Comparison of ENCODE assay signal across 8 cellular contexts in the genomic region with DNA sequence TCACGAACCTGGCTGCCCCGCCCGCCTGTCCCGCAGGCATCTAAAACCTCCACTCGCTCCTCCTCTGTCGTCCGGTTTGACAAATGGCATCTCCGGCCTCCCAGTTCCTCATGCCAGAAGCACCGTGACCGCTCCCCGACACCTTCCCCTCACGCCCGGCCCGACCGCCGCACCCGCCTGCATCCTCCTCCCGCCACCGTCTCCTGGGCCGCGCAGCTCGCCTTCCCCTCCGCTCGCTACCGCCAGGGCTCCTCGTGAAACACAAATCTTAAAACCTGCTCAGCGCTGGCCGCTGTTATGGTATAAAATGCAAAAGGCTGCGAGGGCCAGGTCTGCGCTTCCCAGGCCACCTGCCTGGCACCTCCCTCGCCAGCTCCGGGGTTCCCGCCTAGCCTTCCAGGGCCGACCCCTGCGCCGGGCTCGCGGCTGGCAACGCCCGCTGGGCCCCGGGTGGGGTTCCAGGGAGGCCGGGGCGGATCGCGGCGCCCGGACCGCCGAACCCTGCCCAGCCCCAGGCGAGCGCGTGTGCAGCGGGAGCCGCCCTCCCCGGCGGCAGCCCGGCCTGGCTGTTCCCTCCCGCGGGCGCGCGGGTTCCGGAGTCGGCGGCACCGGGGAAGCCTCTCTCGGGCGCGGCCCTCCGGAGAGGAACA. TPM values are rescaled to one million over a fixed set of nuclear protein-coding genes. Genes with fewer than 3 reads are reported as not detected.
DNase-seq lines count a peak whose midpoint lies in the region; ATAC-seq and TF ChIP-seq lines count a peak whose summit lies in the region.

No MANE protein-coding gene starts in this region.

- no peak for TF ChIP-seq POLR2A in uterus (IDR thresholded peaks at IDR 0.05)

- peak; percentile 10 for TF ChIP-seq CTCF in mucosa of descending colon (IDR thresholded peaks at IDR 0.05)
- TF ChIP-seq CTCF in uterus (IDR thresholded peaks at IDR 0.05) = no peak

- H3K36me3 ChIP-seq in mucosa of descending colon (ENCODE audit: low read depth) (peaks cover 9% of the 10 kb centered on the region), uterus (no peaks in the 10 kb centered on the region)

- H3K27me3 ChIP-seq in uterus = no peaks in the 10 kb centered on the region

- ATAC-seq in HG02943 (IDR thresholded peaks at IDR 0.05; ENCODE audit: low read depth, unreplicated experiment) (peak; percentile 2), mucosa of descending colon (peak; percentile 50)

- H3K4me1 ChIP-seq in mucosa of descending colon (ENCODE audit: low read depth) (peaks cover 17% of the 10 kb centered on the region), uterus (peaks cover 0 to 7% of the 10 kb centered on the region in 2 donors)

- no peaks in the 10 kb centered on the region for H3K9me3 ChIP-seq in mucosa of descending colon
- no peaks in the 10 kb centered on the region for H3K9me3 ChIP-seq in uterus

- H3K4me3 ChIP-seq in mucosa of descending colon = peak overlapping the region; percentile 69
- H3K4me3 ChIP-seq in uterus = peak overlapping the region; percentile 47 to 98

- peak; percentile 43 for DNase-seq in NCI-H748 (lab: John Stamatoyannopoulos, UW; ENCODE audit: unreplicated experiment)
- DNase-seq in NCI-H748 treated with DMSO at 0.1 percent for 48 hours (lab: John Stamatoyannopoulos, UW) = no peak
- DNase-seq in T follicular helper cell (ENCODE audit: low read depth) = peak; percentile 25
- DNase-seq in effector CD8-positive, alpha-beta T cell (lab: John Stamatoyannopoulos, UW) = peak; percentile 25
- DNase-seq in mucosa of descending colon = peak in 1 of 3 donors; percentile 63
- DNase-seq in uterus = peak in 1 of 2 donors; percentile 33
- no peak for DNase-seq in nucleus accumbens (lab: John Stamatoyannopoulos, UW)

- peak overlapping the region; percentile 80 to 87 for H3K27ac ChIP-seq in uterus

- intact Hi-C loops in mucosa of descending colon (cut with DNase I, micrococcal nuclease) (no loop called here), uterus (cut with DNase I; ENCODE audit: low total_unique reads) (no loop called here)

RNA-seq across cellular contexts. Expression of a gene that starts 0.5 kb away (rescaled TPM):
- total RNA-seq in mucosa of descending colon (10 to 100 TPM; 39.7 to 56.5 (median 52.2) TPM), uterus (10 to 100 TPM; 24.8 to 67.4 (median 55.8) TPM)

RNA-seq across cellular contexts. Expression of a gene that starts 0.9 kb away (rescaled TPM):
- total RNA-seq in mucosa of descending colon (10 to 100 TPM; 32.1 to 43.1 (median 39.3) TPM), uterus (10 to 100 TPM; 40.5 to 54.6 (median 47.2) TPM)

RNA-seq across cellular contexts. Expression of a gene that starts 8.9 kb away (rescaled TPM):
- total RNA-seq in mucosa of descending colon = 100 to 1,000 TPM in 1 of 3 donors, 10 to 100 TPM in 2; 89.1 to 107 (median 91.0) TPM
- 100 to 1,000 TPM in 1 of 4 donors, 10 to 100 TPM in 3; 37.3 to 158 (median 52.5) TPM for total RNA-seq in uterus

RNA-seq across cellular contexts. Expression of a gene that starts 9.3 kb away (rescaled TPM):
- total RNA-seq in mucosa of descending colon (10 to 100 TPM; 18.4 to 43.1 (median 24.7) TPM), uterus (10 to 100 TPM in 2 of 4 donors, 1 to 10 TPM in 2; 2.6 to 28.2 (median 8.0) TPM)

RNA-seq across cellular contexts. Expression of a gene that starts 10.5 kb away (rescaled TPM):
- 10 to 100 TPM; 49.1 to 66.0 (median 56.0) TPM for total RNA-seq in mucosa of descending colon
- total RNA-seq in uterus = 100 to 1,000 TPM in 1 of 4 donors, 10 to 100 TPM in 3; 35.3 to 208 (median 59.7) TPM

Comparison
In these comparisons a context has a peak if more than half of its experiments do, and no peak if none do; other contexts are left out.
1. DNase-seq: peak in NCI-H748 (single experiment), T follicular helper cell (single experiment) and effector CD8-positive, alpha-beta T cell (single experiment); none in NCI-H748 treated with DMSO at 0.1 percent for 48 hours (single experiment) and nucleus accumbens (0 of 56).